ENCODE assay signal across 16 cellular contexts in the genomic region with DNA sequence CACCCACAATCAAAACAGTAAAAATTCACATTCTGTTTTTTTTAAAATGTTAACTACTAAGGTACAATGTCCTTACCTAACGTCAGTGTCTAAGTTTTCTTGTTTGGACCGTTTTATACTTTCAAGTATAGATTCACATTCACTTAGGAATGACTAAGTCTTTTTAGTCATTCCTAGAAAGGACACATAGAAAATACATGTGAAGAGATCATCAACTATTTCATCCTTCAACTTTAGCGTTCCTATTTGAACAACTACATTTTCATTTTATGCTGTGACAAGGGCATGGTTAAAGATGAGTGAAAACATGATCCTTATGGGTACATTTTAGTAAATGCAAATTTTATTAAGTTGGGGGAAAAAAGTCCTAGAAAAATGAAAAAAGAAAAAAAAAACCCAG.
DNase-seq lines count a peak whose midpoint lies in the region; ATAC-seq and TF ChIP-seq lines count a peak whose summit lies in the region.
"Had no signal": no experiment of that assay in that cellular context is flagged by ENCODE, and none has a peak within 500 bp of the region (broad histone marks: within the 10 kb centered on the region; RNA-seq: fewer than 3 reads in every experiment).

No MANE protein-coding gene starts in this region.

- no peak overlapping the region for H3K4me3 Mint-ChIP-seq in activated CD4-positive, alpha-beta memory T cell treated with anti-CD3 and anti-CD28 coated beads for 36 hours
- no peak overlapping the region for H3K4me3 Mint-ChIP-seq in activated CD4-positive, alpha-beta memory T cell treated with anti-CD3 and anti-CD28 coated beads, Interleukin-2, amount 10 ng/mL, durations not matched to agents 7 days and 5 days
- H3K4me3 Mint-ChIP-seq in central memory CD8-positive, alpha-beta T cell, result no peak overlapping the region

- ATAC-seq in GM19463 (IDR thresholded peaks at IDR 0.05; ENCODE audit: unreplicated experiment) (peak; percentile 57), HG02970 (IDR thresholded peaks at IDR 0.05; ENCODE audit: low FRiP score, unreplicated experiment) (peak; percentile 38)
- ATAC-seq in central memory CD8-positive, alpha-beta T cell (replicated peaks; ENCODE audit: extremely low read depth, poor library complexity, severe bottlenecking), result no peak
- ATAC-seq: left colon, psoas muscle had no signal

- H3K27ac ChIP-seq in uterus, result no peak overlapping the region
- H3K27ac ChIP-seq: KMS-11, psoas muscle had no signal

- H3K36me3 ChIP-seq in uterus, result peaks cover 0 to 3% of the 10 kb centered on the region in 2 donors

- peak overlapping the region; percentile 58 for H3K27ac Mint-ChIP-seq in activated CD4-positive, alpha-beta memory T cell treated with anti-CD3 and anti-CD28 coated beads for 36 hours
- no peak overlapping the region for H3K27ac Mint-ChIP-seq in activated CD4-positive, alpha-beta memory T cell treated with anti-CD3 and anti-CD28 coated beads, Interleukin-2, amount 10 ng/mL, durations not matched to agents 7 days and 5 days
- H3K27ac Mint-ChIP-seq in central memory CD8-positive, alpha-beta T cell (ENCODE audit: low read depth), result peak overlapping the region; percentile 47

- H3K4me3 ChIP-seq in uterus, result no peak overlapping the region
- H3K4me3 ChIP-seq: psoas muscle had no signal

- H3K36me3 Mint-ChIP-seq in activated CD4-positive, alpha-beta memory T cell treated with anti-CD3 and anti-CD28 coated beads for 36 hours, result peaks cover 41% of the 10 kb centered on the region
- H3K36me3 Mint-ChIP-seq in activated CD4-positive, alpha-beta memory T cell treated with anti-CD3 and anti-CD28 coated beads, Interleukin-2, amount 10 ng/mL, durations not matched to agents 7 days and 5 days (ENCODE audit: low read depth), result peaks cover 29% of the 10 kb centered on the region
- H3K36me3 Mint-ChIP-seq in central memory CD8-positive, alpha-beta T cell (ENCODE audit: insufficient read depth), result peaks cover 9% of the 10 kb centered on the region

- CTCF ChIA-PET in activated CD4-positive, alpha-beta memory T cell treated with anti-CD3 and anti-CD28 coated beads for 36 hours (lab: Charles Lee), result interaction anchor here (1.4 kb wide), 1 partner anchor 25 kb away, joined by 3 read pairs; no protein-coding TSS in a partner anchor
- CTCF ChIA-PET in activated CD4-positive, alpha-beta memory T cell treated with anti-CD3 and anti-CD28 coated beads, Interleukin-2, amount 10 ng/mL, durations not matched to agents 7 days and 5 days (lab: Charles Lee), result no interaction called here

- intact Hi-C loops in activated CD4-positive, alpha-beta memory T cell treated with anti-CD3 and anti-CD28 coated beads for 36 hours (cut with micrococcal nuclease), result loop anchor here (1.0 to 2.0 kb wide), 2 partner anchors 14 to 107 kb away; no protein-coding TSS in a partner anchor
- intact Hi-C loops in uterus (cut with DNase I; ENCODE audit: low total_unique reads), result no loop called here

- TF ChIP-seq CTCF in uterus (IDR thresholded peaks at IDR 0.05), result no peak

- no peak for TF ChIP-seq POLR2A in uterus (IDR thresholded peaks at IDR 0.05)

- no peaks in the 10 kb centered on the region for H3K27me3 Mint-ChIP-seq in activated CD4-positive, alpha-beta memory T cell treated with anti-CD3 and anti-CD28 coated beads for 36 hours
- H3K27me3 Mint-ChIP-seq in activated CD4-positive, alpha-beta memory T cell treated with anti-CD3 and anti-CD28 coated beads, Interleukin-2, amount 10 ng/mL, durations not matched to agents 7 days and 5 days, result no peaks in the 10 kb centered on the region
- no peaks in the 10 kb centered on the region for H3K27me3 Mint-ChIP-seq in central memory CD8-positive, alpha-beta T cell

- no peaks in the 10 kb centered on the region for H3K9me3 ChIP-seq in uterus

- no peaks in the 10 kb centered on the region for H3K27me3 ChIP-seq in uterus

- H3K4me1 ChIP-seq in uterus, result no peaks in the 10 kb centered on the region
- H3K4me1 ChIP-seq: psoas muscle had no signal

- peaks cover 47% of the 10 kb centered on the region for H3K4me1 Mint-ChIP-seq in activated CD4-positive, alpha-beta memory T cell treated with anti-CD3 and anti-CD28 coated beads for 36 hours (ENCODE audit: low read depth)
- peaks cover 33% of the 10 kb centered on the region for H3K4me1 Mint-ChIP-seq in activated CD4-positive, alpha-beta memory T cell treated with anti-CD3 and anti-CD28 coated beads, Interleukin-2, amount 10 ng/mL, durations not matched to agents 7 days and 5 days
- H3K4me1 Mint-ChIP-seq in central memory CD8-positive, alpha-beta T cell, result peaks cover 32% of the 10 kb centered on the region

- H3K9me3 Mint-ChIP-seq in activated CD4-positive, alpha-beta memory T cell treated with anti-CD3 and anti-CD28 coated beads for 36 hours, result peaks cover 4% of the 10 kb centered on the region
- H3K9me3 Mint-ChIP-seq in activated CD4-positive, alpha-beta memory T cell treated with anti-CD3 and anti-CD28 coated beads, Interleukin-2, amount 10 ng/mL, durations not matched to agents 7 days and 5 days, result peaks cover 3% of the 10 kb centered on the region
- peaks cover 6% of the 10 kb centered on the region for H3K9me3 Mint-ChIP-seq in central memory CD8-positive, alpha-beta T cell

- DNase-seq in activated CD4-positive, alpha-beta memory T cell treated with anti-CD3 and anti-CD28 coated beads for 36 hours, result no peak
- DNase-seq in activated CD4-positive, alpha-beta memory T cell treated with anti-CD3 and anti-CD28 coated beads, Interleukin-2, amount 10 ng/mL, durations not matched to agents 7 days and 5 days, result no peak
- DNase-seq in central memory CD8-positive, alpha-beta T cell (ENCODE audit: low spot score in 2 of 2), result no peak
- DNase-seq in uterus (no peak), A172 (ENCODE audit: low spot score) (no peak), CD1c-positive myeloid dendritic cell (ENCODE audit: extremely low spot score) (no peak)
- DNase-seq: activated CD8-positive, alpha-beta memory T cell treated with anti-CD3 and anti-CD28 coated beads for 24 hours; COR-L47; left colon; NCI-H1436 treated with DMSO at 0.1 percent for 48 hours; NCI-H526 treated with DMSO at 0.1 percent for 48 hours; psoas muscle; trophoblast cell had no signal

- POLR2A ChIA-PET in activated CD4-positive, alpha-beta memory T cell treated with anti-CD3 and anti-CD28 coated beads for 36 hours (lab: Charles Lee), result no interaction called here
- POLR2A ChIA-PET in activated CD4-positive, alpha-beta memory T cell treated with anti-CD3 and anti-CD28 coated beads, Interleukin-2, amount 10 ng/mL, durations not matched to agents 7 days and 5 days (lab: Charles Lee), result no interaction called here
